ENCODE assay signal across 18 cellular contexts in the genomic region with DNA sequence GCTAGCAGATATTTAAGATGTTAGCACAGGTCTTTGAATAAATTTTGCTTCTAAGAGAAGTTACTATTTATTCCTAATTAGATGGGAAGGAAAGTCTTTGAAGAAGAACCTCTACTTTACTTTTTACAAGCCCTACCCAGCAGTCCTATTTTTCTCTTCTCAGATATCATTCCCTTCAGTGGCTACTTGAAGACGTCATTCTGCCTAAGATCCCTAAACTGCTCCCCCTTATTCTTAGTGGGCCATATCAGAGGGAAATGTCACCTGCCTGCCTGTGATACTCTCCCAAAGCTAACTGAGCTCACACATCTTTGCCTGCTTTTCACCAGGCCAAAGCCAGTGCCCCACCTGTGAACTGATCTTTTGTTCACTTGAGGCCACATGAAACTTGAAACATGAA. TPM values are rescaled to one million over a fixed set of nuclear protein-coding genes. Genes with fewer than 3 reads are reported as not detected.
DNase-seq lines count a peak whose midpoint lies in the region; ATAC-seq, FAIRE-seq and TF ChIP-seq lines count a peak whose summit lies in the region.
"Had no signal": no experiment of that assay in that cellular context is flagged by ENCODE, and none has a peak within 500 bp of the region (broad histone marks: within the 10 kb centered on the region; RNA-seq: fewer than 3 reads in every experiment).

No MANE protein-coding gene starts in this region.

- 36 to 55% methylated on average over 1 of the region's 1 CpG for WGBS in esophagus, 2 donors
- 14% methylated on average over 1 of the region's 1 CpG for WGBS in prostate gland

- no peak for ATAC-seq in GM21381 (IDR thresholded peaks at IDR 0.05; ENCODE audit: unreplicated experiment)
- no peak for ATAC-seq in stimulated activated naive CD8-positive, alpha-beta T cell treated with anti-CD3 and anti-CD28 coated beads, Interleukin-15, Interleukin-2, amounts not matched to agents 100 U/mL and 50 U/mL, for 24 hours
- ATAC-seq: GM12878 had no signal

- H3K27ac ChIP-seq in esophagus (ENCODE audit: low read depth in 2 of 2, low read length in 1 of 2) (peak overlapping the region; percentile 32 to 79), prostate gland (peak overlapping the region; percentile 64 to 69)

- H3K36me3 ChIP-seq in bronchial epithelial cell (ENCODE audit: control insufficient read depth, insufficient read depth, low read length): no peaks in the 10 kb centered on the region
- H3K36me3 ChIP-seq in esophagus (ENCODE audit: control insufficient read depth in 2 of 2, insufficient read depth in 2 of 2, low read length in 1 of 2): no peaks in the 10 kb centered on the region
- H3K36me3 ChIP-seq in prostate gland: no peaks in the 10 kb centered on the region
- H3K36me3 ChIP-seq: BE2C, HAP-1 had no signal

- no peak overlapping the region for H3K4me3 ChIP-seq in bronchial epithelial cell (ENCODE audit: low read depth, low read length)
- no peak overlapping the region for H3K4me3 ChIP-seq in esophagus (ENCODE audit: low read depth in 1 of 2, low read length in 2 of 2)
- H3K4me3 ChIP-seq in prostate gland: no peak overlapping the region
- H3K4me3 ChIP-seq: GM12878, HAP-1 had no signal

- no peak for FAIRE-seq in bronchial epithelial cell (lab: Jason Lieb, UNC)
- FAIRE-seq: A204.1, GM12878 had no signal

- DNase-seq in bronchial epithelial cell (ENCODE audit: low read depth) (peak; percentile 36), prostate gland (ENCODE audit: low spot score) (no peak), GM13976 (ENCODE audit: low spot score) (no peak)
- no peak for DNase-seq in stimulated activated naive CD8-positive, alpha-beta T cell treated with anti-CD3 and anti-CD28 coated beads, Interleukin-15, Interleukin-2, amounts not matched to agents 100 U/mL and 50 U/mL, for 24 hours
- DNase-seq: ACHN; BE2C; C1 segment of cervical spinal cord; CD4-positive, CD25-positive, alpha-beta regulatory T cell; CD8-positive, alpha-beta memory T cell; DMS 273 treated with DMSO at 0.1 percent for 48 hours; DND-41; EL; GOT3 had no signal

- in situ Hi-C loops in GM13976 (cut with MboI; ENCODE audit: low sequenced_read_pairs, unreplicated experiment): no loop called here

- no peaks in the 10 kb centered on the region for H3K9me3 ChIP-seq in esophagus (ENCODE audit: control insufficient read depth in 2 of 2, insufficient read depth in 1 of 2, low read depth in 1 of 2, low read length in 1 of 2)
- H3K9me3 ChIP-seq in prostate gland: no peaks in the 10 kb centered on the region
- H3K9me3 ChIP-seq: BE2C, HAP-1 had no signal

- TF ChIP-seq CTCF in bronchial epithelial cell (IDR thresholded peaks at IDR 0.05; ENCODE audit: insufficient read depth, low read length, severe bottlenecking) (no peak), prostate gland (IDR thresholded peaks at IDR 0.05) (no peak), GM13976 (IDR thresholded peaks at IDR 0.05; ENCODE audit: borderline replicate concordance, control extremely low read depth, extremely low read depth, insufficient read depth, missing control alignments) (no peak)

- H3K4me1 ChIP-seq in esophagus (ENCODE audit: control insufficient read depth in 2 of 2, insufficient read depth in 2 of 2, low read length in 1 of 2): peaks cover 0 to 3% of the 10 kb centered on the region in 2 donors
- peaks cover 3% of the 10 kb centered on the region for H3K4me1 ChIP-seq in prostate gland (replicated peaks)
- H3K4me1 ChIP-seq: BE2C, HAP-1 had no signal

- no peaks in the 10 kb centered on the region for H3K27me3 ChIP-seq in bronchial epithelial cell (ENCODE audit: control insufficient read depth, insufficient read depth, low read length)
- H3K27me3 ChIP-seq in esophagus (ENCODE audit: control insufficient read depth in 1 of 2, insufficient read depth in 2 of 2, low read length in 2 of 2): no peaks in the 10 kb centered on the region
- H3K27me3 ChIP-seq in prostate gland (replicated peaks; ENCODE audit: insufficient read depth): no peaks in the 10 kb centered on the region

- no peak for TF ChIP-seq POLR2A in prostate gland (IDR thresholded peaks at IDR 0.05)

- intact Hi-C loops in prostate gland (cut with DNase I): no loop called here

RNA-seq across cellular contexts. Expression of gene TMED9, which starts 16.5 kb away (rescaled TPM):
- total RNA-seq in bronchial epithelial cell: 184 and 203 TPM in 2 replicates
- 100 to 1,000 TPM in 1 of 2 donors, 10 to 100 TPM in 1; 72.8 to 146 TPM for polyA plus RNA-seq in esophagus
- total RNA-seq in prostate gland: 100 to 1,000 TPM; 136 to 176 TPM

RNA-seq across cellular contexts. Expression of gene FAM193B, which starts 21.1 kb away (rescaled TPM):
- 14.0 and 17.2 TPM in 2 replicates for total RNA-seq in bronchial epithelial cell
- 100 to 1,000 TPM in 1 of 2 donors, 10 to 100 TPM in 1; 42.2 to 141 TPM for polyA plus RNA-seq in esophagus
- total RNA-seq in prostate gland: 100 to 1,000 TPM in 1 of 2 donors, 10 to 100 TPM in 1; 59.6 to 112 TPM

RNA-seq across cellular contexts. Expression of gene B4GALT7, which starts 24.4 kb away (rescaled TPM):
- total RNA-seq in bronchial epithelial cell: 35.8 and 36.9 TPM in 2 replicates
- 10 to 100 TPM; 12.7 to 16.7 TPM for polyA plus RNA-seq in esophagus
- 10 to 100 TPM; 41.6 to 66.2 TPM for total RNA-seq in prostate gland

RNA-seq across cellular contexts. Expression of gene DDX41, which starts 58.7 kb away (rescaled TPM):
- total RNA-seq in bronchial epithelial cell: 108 and 250 TPM in 2 replicates
- polyA plus RNA-seq in esophagus: 10 to 100 TPM; 57.0 to 73.8 TPM
- total RNA-seq in prostate gland: 100 to 1,000 TPM; 126 to 139 TPM
